In the genomic region with DNA sequence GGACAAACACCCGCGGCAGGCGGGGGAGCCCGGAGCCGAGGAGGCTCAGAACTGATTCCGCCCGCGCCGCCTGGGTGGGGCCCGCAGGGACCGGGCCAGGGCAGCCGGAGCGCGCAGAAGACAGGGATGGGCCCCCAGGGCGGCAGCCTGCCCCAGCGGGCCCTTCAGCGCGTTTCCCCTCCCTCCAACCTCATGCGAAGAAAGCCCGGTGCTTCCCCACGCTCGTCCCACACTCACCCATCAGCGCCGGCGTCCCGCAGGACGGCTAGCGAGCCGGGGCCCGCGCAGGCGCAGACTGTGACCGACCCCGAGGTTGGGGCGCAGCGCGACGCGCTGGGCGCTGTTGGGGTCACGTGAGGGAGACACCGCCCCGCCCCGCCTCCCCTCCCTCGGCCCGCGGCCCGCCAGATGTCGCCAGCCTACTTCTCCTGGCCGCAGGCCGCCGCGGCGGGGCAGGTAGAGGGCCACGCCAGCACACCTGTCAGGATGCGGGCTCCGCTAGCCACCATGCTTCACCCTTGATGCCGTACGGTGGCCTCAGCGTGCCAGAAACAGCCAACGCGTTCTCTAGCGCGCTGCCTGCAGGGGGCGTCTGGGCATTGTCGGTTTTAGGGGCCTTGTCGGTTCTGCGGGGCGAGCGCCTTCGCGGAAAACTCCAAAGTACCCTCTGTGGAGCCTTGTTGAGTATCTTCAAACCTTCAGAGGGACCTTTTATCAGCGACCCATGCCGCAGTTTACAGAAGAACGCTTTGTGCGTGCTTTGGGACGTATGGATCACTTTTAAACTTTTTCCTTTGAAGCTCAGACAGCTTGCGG, we compare ENCODE assay signal across 8 cellular contexts. TPM values are rescaled to one million over a fixed set of nuclear protein-coding genes. Genes with fewer than 3 reads are reported as not detected.
A peak's percentile ranks its signal among the peaks of the same experiment; 100 is the strongest.
DNase-seq lines count a peak whose midpoint lies in the region; ATAC-seq and FAIRE-seq lines count a peak whose summit lies in the region.

TSS of gene SLC25A51 (minus strand) at position 297 of the 816 bp plus-strand sequence. CDS start 15,577 bp downstream, outside the sequence.

- intact Hi-C loops in naive thymus-derived CD4-positive, alpha-beta T cell (cut with micrococcal nuclease), result loop anchor here (1.0 to 5.0 kb wide), 10 partner anchors 103 to 489 kb away; partner anchors contain the start of genes ALDH1B1 (in 1 of the 2), DCAF10 (in 1 of the 2), EXOSC3 (in 1 of the 2) and FBXO10 (in 1 of the 2)

- no peaks in the 10 kb centered on the region for H3K9me3 ChIP-seq in Karpas-422 (ENCODE audit: low read length)
- H3K9me3 ChIP-seq in naive thymus-derived CD4-positive, alpha-beta T cell (ENCODE audit: control insufficient read depth in 2 of 3, low read length in 3 of 3), result no peaks in the 10 kb centered on the region

- CTCF ChIA-PET in naive thymus-derived CD4-positive, alpha-beta T cell (lab: Charles Lee), result interaction anchor here (0.9 to 1.0 kb wide), 2 partner anchors 10 to 1741 kb away, joined by 4 read pairs; no protein-coding TSS in a partner anchor

- ATAC-seq in GM21825 (IDR thresholded peaks at IDR 0.05; ENCODE audit: unreplicated experiment), result peak; percentile 77
- peak; percentile 93 for ATAC-seq in naive thymus-derived CD4-positive, alpha-beta T cell

- no peaks in the 10 kb centered on the region for H3K9me3 Mint-ChIP-seq in naive thymus-derived CD4-positive, alpha-beta T cell

- H3K36me3 ChIP-seq in Karpas-422 (ENCODE audit: insufficient read depth, low read length), result peaks cover 3% of the 10 kb centered on the region; the same call in 1 of the 2 replicates
- H3K36me3 ChIP-seq in naive thymus-derived CD4-positive, alpha-beta T cell (ENCODE audit: control insufficient read depth in 2 of 3, insufficient read depth in 3 of 3, low read length in 3 of 3), result peaks cover 0 to 10% (median 3%) of the 10 kb centered on the region in 3 experiments

- peak within 1 kb of the TSS; percentile 90 to 97 (median 94) for H3K27ac Mint-ChIP-seq in naive thymus-derived CD4-positive, alpha-beta T cell

- peak within 1 kb of the TSS; percentile 79 for H3K4me3 ChIP-seq in Karpas-422 (ENCODE audit: low read length)
- H3K4me3 ChIP-seq in naive thymus-derived CD4-positive, alpha-beta T cell (ENCODE audit: low read length), result peak within 1 kb of the TSS; percentile 69

- H3K27me3 Mint-ChIP-seq in naive thymus-derived CD4-positive, alpha-beta T cell, result peaks cover 0 to 4% (median 0%) of the 10 kb centered on the region in 5 donors

- H4K20me1 ChIP-seq in Karpas-422 (ENCODE audit: insufficient read depth, low read depth, low read length), result no peaks in the 10 kb centered on the region; the same call in 1 of the 2 replicates

- H3K27ac ChIP-seq in Karpas-422 (ENCODE audit: low read length), result peak within 1 kb of the TSS; percentile 27; the same call in 1 of the 2 replicates
- peak within 1 kb of the TSS; percentile 71 for H3K27ac ChIP-seq in naive thymus-derived CD4-positive, alpha-beta T cell (ENCODE audit: low read depth, low read length)

- peaks cover 36% of the 10 kb centered on the region for H3K79me2 ChIP-seq in Karpas-422 (ENCODE audit: low read length)

- H3K9ac ChIP-seq in Karpas-422 (ENCODE audit: low read length), result peak within 1 kb of the TSS; percentile 88

- peaks cover 0 to 2% (median 0%) of the 10 kb centered on the region in 5 donors for H3K36me3 Mint-ChIP-seq in naive thymus-derived CD4-positive, alpha-beta T cell

- peak; percentile 88 for DNase-seq in EH (ENCODE audit: low read depth)
- peak; percentile 97 for DNase-seq in Karpas-422
- DNase-seq in RCC 7860 (ENCODE audit: low spot score), result peak; percentile 71
- peak; percentile 92 for DNase-seq in activated T-helper 1 cell treated with Interleukin-2 at 50 U/mL for 16 hours (ENCODE audit: low read depth)
- DNase-seq in fibroblast of gingiva (ENCODE audit: low read depth), result peak; percentile 91
- peak; percentile 89 to 99 (median 95) for DNase-seq in naive thymus-derived CD4-positive, alpha-beta T cell
- peak; percentile 90 to 98 (median 93) for DNase-seq in stimulated activated naive CD4-positive, alpha-beta T cell (lab: John Stamatoyannopoulos, UW)

- no peaks in the 10 kb centered on the region for H3K9me2 ChIP-seq in Karpas-422 (replicated peaks; ENCODE audit: insufficient read depth, low read length)

- H3K27me3 ChIP-seq in Karpas-422 (ENCODE audit: low read length), result no peaks in the 10 kb centered on the region
- no peaks in the 10 kb centered on the region for H3K27me3 ChIP-seq in naive thymus-derived CD4-positive, alpha-beta T cell (ENCODE audit: control insufficient read depth in 2 of 2, insufficient read depth in 2 of 2, low read length in 2 of 2)

- H3K4me3 Mint-ChIP-seq in naive thymus-derived CD4-positive, alpha-beta T cell, result peak within 1 kb of the TSS; percentile 88 to 96 (median 90)

- POLR2A ChIA-PET in naive thymus-derived CD4-positive, alpha-beta T cell (lab: Charles Lee), result interaction anchor here (0.7 to 1.9 kb wide), 2 partner anchors 119 to 165 kb away, joined by 3 to 6 read pairs; partner anchors contain the start of gene SHB

- H3K4me1 ChIP-seq in Karpas-422 (ENCODE audit: low read length), result peaks cover 26% of the 10 kb centered on the region
- H3K4me1 ChIP-seq in naive thymus-derived CD4-positive, alpha-beta T cell (ENCODE audit: control insufficient read depth in 2 of 2, insufficient read depth in 2 of 2, low read length in 2 of 2), result peaks cover 20 to 22% of the 10 kb centered on the region in 2 donors

- peak within 1 kb of the TSS; percentile 72 for H3K4me2 ChIP-seq in Karpas-422 (ENCODE audit: low read depth, low read length, poor library complexity, severe bottlenecking)

- FAIRE-seq in RCC 7860 (lab: Jason Lieb, UNC), result no peak

- peaks cover 16 to 41% (median 30%) of the 10 kb centered on the region in 7 donors for H3K4me1 Mint-ChIP-seq in naive thymus-derived CD4-positive, alpha-beta T cell

- peak within 1 kb of the TSS; percentile 42; the same call in 1 of the 2 replicates for H2AFZ ChIP-seq in Karpas-422 (ENCODE audit: low read length)

RNA-seq across cellular contexts. Expression of gene SLC25A51, which starts in this region (rescaled TPM):
- 22.9 and 44.2 TPM in 2 replicates for total RNA-seq in Karpas-422 (2014; rRNA removed; shearing (Covaris generic); ENCODE audit: low replicate concordance)
- 10 to 100 TPM; 20.2 to 37.8 (median 30.2) TPM for total RNA-seq in naive thymus-derived CD4-positive, alpha-beta T cell
- polyA plus RNA-seq in naive thymus-derived CD4-positive, alpha-beta T cell, result 10 to 100 TPM; 10.8 to 11.6 TPM

Comparison
In these comparisons a context has a peak if more than half of its experiments do, and no peak if none do; other contexts are left out.
1. Peak in every context shown above with its lines: DNase-seq, ATAC-seq, H3K4me3 ChIP-seq and H3K27ac ChIP-seq.